Comparison of ENCODE assay signal across 22 cellular contexts in genomic region chr3:37225481-37225880, GRCh38. TPM values are rescaled to one million over a fixed set of nuclear protein-coding genes. Genes with fewer than 3 reads are reported as not detected.
DNase-seq lines count a peak whose midpoint lies in the region; ATAC-seq and TF ChIP-seq lines count a peak whose summit lies in the region.
"Had no signal": no experiment of that assay in that cellular context is flagged by ENCODE, and none has a peak within 500 bp of the region (broad histone marks: within the 10 kb centered on the region; RNA-seq: fewer than 3 reads in every experiment).

No MANE protein-coding gene starts in this region.

- H2AFZ ChIP-seq in DND-41 (ENCODE audit: low read depth, low read length), result no peak overlapping the region

- H3K4me1 ChIP-seq in DND-41 (ENCODE audit: insufficient read depth, low read length), result peaks cover 22% of the 10 kb centered on the region
- H3K4me1 ChIP-seq in naive thymus-derived CD4-positive, alpha-beta T cell (ENCODE audit: control insufficient read depth in 2 of 2, insufficient read depth in 2 of 2, low read length in 2 of 2), result peaks cover 19 to 25% of the 10 kb centered on the region in 2 donors
- H3K4me1 ChIP-seq: HAP-1 had no signal

- H3K4me1 Mint-ChIP-seq in T-cell, result peaks cover 13 to 43% (median 27%) of the 10 kb centered on the region in 3 donors
- peaks cover 3 to 43% (median 18%) of the 10 kb centered on the region in 7 donors for H3K4me1 Mint-ChIP-seq in naive thymus-derived CD4-positive, alpha-beta T cell
- H3K4me1 Mint-ChIP-seq: B cell had no signal

- POLR2A ChIA-PET in T-cell (lab: Charles Lee), result no interaction called here
- POLR2A ChIA-PET in naive thymus-derived CD4-positive, alpha-beta T cell (lab: Charles Lee), result interaction anchor here (0.8 kb wide), 1 partner anchor 225 kb away, joined by 4 read pairs; no protein-coding TSS in a partner anchor

- no peaks in the 10 kb centered on the region for H3K27me3 ChIP-seq in DND-41 (ENCODE audit: insufficient read depth, low read length, poor library complexity)
- no peaks in the 10 kb centered on the region for H3K27me3 ChIP-seq in naive thymus-derived CD4-positive, alpha-beta T cell (ENCODE audit: control insufficient read depth in 2 of 2, insufficient read depth in 2 of 2, low read length in 2 of 2)
- H3K27me3 ChIP-seq: BLaER1 had no signal

- no peak overlapping the region for H3K4me3 ChIP-seq in DND-41 (ENCODE audit: low read depth in 1 of 2, low read length in 2 of 2)
- H3K4me3 ChIP-seq in naive thymus-derived CD4-positive, alpha-beta T cell (ENCODE audit: low read length), result no peak overlapping the region
- H3K4me3 ChIP-seq: BLaER1, GM12878, HAP-1 had no signal

- no peak overlapping the region for H3K27ac ChIP-seq in DND-41 (ENCODE audit: low read length)
- no peak overlapping the region for H3K27ac ChIP-seq in naive thymus-derived CD4-positive, alpha-beta T cell (ENCODE audit: low read depth, low read length)
- H3K27ac ChIP-seq: 22Rv1, BLaER1, C4-2B had no signal

- no peak overlapping the region for H3K4me2 ChIP-seq in DND-41 (ENCODE audit: insufficient read depth, low read length)

- H3K36me3 ChIP-seq in DND-41 (ENCODE audit: insufficient read depth, low read length), result no peaks in the 10 kb centered on the region
- no peaks in the 10 kb centered on the region for H3K36me3 ChIP-seq in naive thymus-derived CD4-positive, alpha-beta T cell (ENCODE audit: control insufficient read depth in 2 of 3, insufficient read depth in 3 of 3, low read length in 3 of 3)
- H3K36me3 ChIP-seq: BLaER1, HAP-1 had no signal

- ATAC-seq in DND-41 (ENCODE audit: insufficient read depth, low read depth) (peak; percentile 64), T-cell (replicated peaks in 1 of 4) (peak; percentile 62 to 82 (median 64)), sciatic nerve (no peak)
- peak; percentile 44 for ATAC-seq in naive thymus-derived CD4-positive, alpha-beta T cell
- ATAC-seq: GM12878 had no signal

- no peak overlapping the region for H3K9ac ChIP-seq in DND-41 (ENCODE audit: low read depth, low read length)
- H3K9ac ChIP-seq: BLaER1 had no signal

- CTCF ChIA-PET in T-cell (lab: Charles Lee), result no interaction called here
- CTCF ChIA-PET in naive thymus-derived CD4-positive, alpha-beta T cell (lab: Charles Lee), result no interaction called here

- peak overlapping the region in 1 of 3 donors; percentile 9 for H3K4me3 Mint-ChIP-seq in T-cell
- H3K4me3 Mint-ChIP-seq in naive thymus-derived CD4-positive, alpha-beta T cell, result peak overlapping the region in 7 of 10 donors; percentile 8 to 51 (median 45)
- H3K4me3 Mint-ChIP-seq: B cell; CD4-positive, CD25-positive, alpha-beta regulatory T cell; HFFc6 had no signal

- intact Hi-C loops in naive thymus-derived CD4-positive, alpha-beta T cell (cut with micrococcal nuclease), result no loop called here
- intact Hi-C loops in sciatic nerve (cut with DNase I), result no loop called here

- no peaks in the 10 kb centered on the region for H4K20me1 ChIP-seq in DND-41 (ENCODE audit: insufficient read depth, low read length)
- H4K20me1 ChIP-seq: BLaER1 had no signal

- H3K9me3 Mint-ChIP-seq in T-cell, result no peaks in the 10 kb centered on the region
- H3K9me3 Mint-ChIP-seq in naive thymus-derived CD4-positive, alpha-beta T cell, result no peaks in the 10 kb centered on the region
- H3K9me3 Mint-ChIP-seq: CD4-positive, CD25-positive, alpha-beta regulatory T cell; HFFc6 had no signal

- no peak overlapping the region for H3K27ac Mint-ChIP-seq in T-cell
- H3K27ac Mint-ChIP-seq in naive thymus-derived CD4-positive, alpha-beta T cell, result peak overlapping the region in 5 of 9 donors; percentile 7 to 81 (median 36)
- H3K27ac Mint-ChIP-seq: B cell; CD4-positive, CD25-positive, alpha-beta regulatory T cell; HFFc6 had no signal

- no peaks in the 10 kb centered on the region for H3K79me2 ChIP-seq in DND-41 (ENCODE audit: insufficient read depth, low read length)

- no peaks in the 10 kb centered on the region for H3K9me3 ChIP-seq in DND-41 (ENCODE audit: insufficient read depth, low read length, severe bottlenecking)
- H3K9me3 ChIP-seq in naive thymus-derived CD4-positive, alpha-beta T cell (ENCODE audit: control insufficient read depth in 2 of 3, low read length in 3 of 3), result no peaks in the 10 kb centered on the region
- H3K9me3 ChIP-seq: BLaER1, HAP-1 had no signal

- no peaks in the 10 kb centered on the region for H3K27me3 Mint-ChIP-seq in T-cell
- peaks cover 0 to 36% (median 0%) of the 10 kb centered on the region in 5 donors for H3K27me3 Mint-ChIP-seq in naive thymus-derived CD4-positive, alpha-beta T cell

- no peak for TF ChIP-seq CTCF in DND-41 (IDR thresholded peaks at IDR 0.05; ENCODE audit: borderline replicate concordance, extremely low read depth, low read length, poor library complexity, severe bottlenecking)

- peak; percentile 24 for DNase-seq in activated CD8-positive, alpha-beta memory T cell treated with anti-CD3 and anti-CD28 coated beads for 24 hours
- no peak for DNase-seq in activated CD8-positive, alpha-beta memory T cell treated with anti-CD3 and anti-CD28 coated beads, Interleukin-2, amount 50 U/mL, for 4 hours
- DNase-seq in DND-41 (peak; percentile 19), T-cell (no peak), NCI-H2227 (lab: John Stamatoyannopoulos, UW; ENCODE audit: unreplicated experiment) (no peak), islet precursor cell (no peak), sciatic nerve (ENCODE audit: low spot score) (no peak)
- DNase-seq in naive thymus-derived CD4-positive, alpha-beta T cell, result peak in 6 of 9 donors; percentile 14 to 45 (median 30)
- DNase-seq: Calu3; CD4-positive, CD25-positive, alpha-beta regulatory T cell; COR-L47; DMS153; EL; GDM1; GOT3; HFFc6 had no signal

- no peaks in the 10 kb centered on the region for H3K36me3 Mint-ChIP-seq in T-cell
- no peaks in the 10 kb centered on the region for H3K36me3 Mint-ChIP-seq in naive thymus-derived CD4-positive, alpha-beta T cell
- H3K36me3 Mint-ChIP-seq: CD4-positive, CD25-positive, alpha-beta regulatory T cell had no signal

RNA-seq across cellular contexts. Expression of gene GOLGA4, which starts 17.6 kb away (rescaled TPM):
- total RNA-seq in T-cell, result 10 to 100 TPM; 48.8 to 57.2 (median 52.7) TPM
- 10 to 100 TPM; 45.0 to 72.0 (median 56.4) TPM for total RNA-seq in naive thymus-derived CD4-positive, alpha-beta T cell
- 10 to 100 TPM; 11.5 to 26.3 TPM for polyA plus RNA-seq in naive thymus-derived CD4-positive, alpha-beta T cell
- total RNA-seq in sciatic nerve, result 97.1 TPM

RNA-seq across cellular contexts. Expression of gene LRRFIP2, which starts 51.1 kb away (rescaled TPM):
- 10 to 100 TPM; 26.0 to 39.3 (median 32.9) TPM for total RNA-seq in T-cell
- 10 to 100 TPM; 25.8 to 87.5 (median 29.7) TPM for total RNA-seq in naive thymus-derived CD4-positive, alpha-beta T cell
- polyA plus RNA-seq in naive thymus-derived CD4-positive, alpha-beta T cell, result 10 to 100 TPM; 14.0 to 15.3 TPM
- total RNA-seq in sciatic nerve, result 60.1 TPM

Comparison
In these comparisons a context has a peak if more than half of its experiments do, and no peak if none do; other contexts are left out.
1. DNase-seq: peak in activated CD8-positive, alpha-beta memory T cell treated with anti-CD3 and anti-CD28 coated beads for 24 hours (single experiment), DND-41 (single experiment) and naive thymus-derived CD4-positive, alpha-beta T cell (6 of 9); none in activated CD8-positive, alpha-beta memory T cell treated with anti-CD3 and anti-CD28 coated beads, Interleukin-2, amount 50 U/mL, for 4 hours (single experiment), T-cell (0 of 34), NCI-H2227 (single experiment), islet precursor cell (single experiment) and sciatic nerve (single experiment).
2. H3K27ac Mint-ChIP-seq: peak in naive thymus-derived CD4-positive, alpha-beta T cell (5 of 9); none in T-cell (0 of 2).